Comparison of ENCODE assay signal across 1 cellular context in genomic region chr5:147675168-147675567, GRCh38.
TF ChIP-seq lines count a peak whose summit lies in the region.

No MANE protein-coding gene starts in this region.

TF ChIP-seq in HCT116, 20 proteins besides CTCF, POLR2A, EP300 and RAD21 (continued from another document):
- no peak for TF ChIP-seq ZBTB33 (IDR thresholded peaks at IDR 0.05; ENCODE audit: extremely low read depth, insufficient replicate concordance, low read length)
